28 cellular contexts compared by ENCODE assay signal in genomic region chr6:22027226-22027725, GRCh38.
DNase-seq lines count a peak whose midpoint lies in the region; ATAC-seq, FAIRE-seq and TF ChIP-seq lines count a peak whose summit lies in the region.
"Had no signal": no experiment of that assay in that cellular context is flagged by ENCODE, and none has a peak within 500 bp of the region (broad histone marks: within the 10 kb centered on the region; RNA-seq: fewer than 3 reads in every experiment).

No MANE protein-coding gene starts in this region.

- H3K79me2 ChIP-seq in astrocyte (ENCODE audit: insufficient read depth, low read length) = no peaks in the 10 kb centered on the region
- H3K79me2 ChIP-seq in mesendoderm (ENCODE audit: control insufficient read depth, insufficient read depth, low read length) = no peaks in the 10 kb centered on the region

- no peak for TF ChIP-seq CTCF in astrocyte (IDR thresholded peaks at IDR 0.05; ENCODE audit: insufficient read depth, low read depth, low read length)

- H3K4me1 Mint-ChIP-seq in astrocyte (ENCODE audit: low read depth, unreplicated experiment) = peaks cover 37% of the 10 kb centered on the region
- H3K4me1 Mint-ChIP-seq: central memory CD8-positive, alpha-beta T cell had no signal

- H4K8ac ChIP-seq in mesendoderm (ENCODE audit: low read depth, low read length) = no peak overlapping the region

- H2BK120ac ChIP-seq in mesendoderm (ENCODE audit: low read depth, low read length) = no peak overlapping the region

- H3K4me1 ChIP-seq in right cardiac atrium (ENCODE audit: control insufficient read depth, insufficient read depth, low read length) (no peaks in the 10 kb centered on the region), astrocyte (ENCODE audit: insufficient read depth, low read length) (peaks cover 18% of the 10 kb centered on the region), mesendoderm (ENCODE audit: control insufficient read depth, low read depth, low read length) (peaks cover 11% of the 10 kb centered on the region)

- DNase-seq in right cardiac atrium (no peak), left cardiac atrium (no peak), astrocyte (ENCODE audit: low read depth) (no peak), mesendoderm (no peak), kidney glomerular epithelial cell (lab: John Stamatoyannopoulos, UW) (no peak), NCI-H2107 (lab: John Stamatoyannopoulos, UW) (no peak)
- DNase-seq: activated CD4-positive, alpha-beta T cell treated with anti-CD3 and anti-CD28 coated beads, Interleukin-2, amount 50 U/mL, for 1 hour; aorta; C1 segment of cervical spinal cord; erythroblast; hypothalamus; lower lobe of right lung; NCI-H510A treated with DMSO at 0.1 percent for 48 hours; nucleus accumbens; small intestine; stimulated activated naive B cell treated with anti-CD40 and anti-IgM and Interleukin-4, amounts not matched to agents 10 μg/mL and 1 μg/mL and 100 μg/mL, for 72 hours; T-helper 2 cell had no signal

- no peak overlapping the region for H3K9ac ChIP-seq in astrocyte (ENCODE audit: low read length)
- H3K9ac ChIP-seq in mesendoderm (ENCODE audit: low read length) = no peak overlapping the region

- H3K27me3 Mint-ChIP-seq in astrocyte (ENCODE audit: low read depth, unreplicated experiment) = no peaks in the 10 kb centered on the region
- H3K27me3 Mint-ChIP-seq: central memory CD8-positive, alpha-beta T cell; stimulated activated naive B cell treated with anti-CD40 and anti-IgM and Interleukin-4, amounts not matched to agents 10 μg/mL and 1 μg/mL and 100 μg/mL, for 72 hours had no signal

- no peaks in the 10 kb centered on the region for H4K20me1 ChIP-seq in astrocyte (ENCODE audit: insufficient read depth, low read length)

- WGBS in right cardiac atrium = 80% methylated on average over 6 of the region's 6 CpGs
- WGBS in mesendoderm (ENCODE audit: extremely low coverage, insufficient coverage, low lambda C conversion rate) = no CpG with 5 or more reads among the region's 6 CpGs

- H3K27ac ChIP-seq in right cardiac atrium (ENCODE audit: low read length) (peak overlapping the region; percentile 39), astrocyte (ENCODE audit: low read depth, low read length) (no peak overlapping the region), mesendoderm (ENCODE audit: low read depth, low read length) (no peak overlapping the region)
- H3K27ac ChIP-seq: lower lobe of right lung, SK-N-MC, VCaP had no signal

- no peak overlapping the region for H2AFZ ChIP-seq in astrocyte (ENCODE audit: low read depth, low read length)

- H4K5ac ChIP-seq in mesendoderm (ENCODE audit: low read length) = no peak overlapping the region

- H3K4me3 ChIP-seq in right cardiac atrium (ENCODE audit: low read length) (no peak overlapping the region), astrocyte (ENCODE audit: insufficient read depth, low read depth, low read length) (no peak overlapping the region), mesendoderm (ENCODE audit: low read length) (no peak overlapping the region)
- H3K4me3 ChIP-seq: HAP-1, lower lobe of right lung, SK-N-MC, thoracic aorta had no signal

- no peaks in the 10 kb centered on the region for H3K36me3 ChIP-seq in astrocyte (ENCODE audit: insufficient read depth, low read length)
- H3K36me3 ChIP-seq in mesendoderm (ENCODE audit: control insufficient read depth, insufficient read depth, low read length) = no peaks in the 10 kb centered on the region
- H3K36me3 ChIP-seq: HAP-1, lower lobe of right lung had no signal

- H3K4ac ChIP-seq in mesendoderm (ENCODE audit: low read depth, low read length) = peak overlapping the region; percentile 79

- H3K27ac Mint-ChIP-seq in astrocyte (ENCODE audit: unreplicated experiment) = peak overlapping the region; percentile 7
- H3K27ac Mint-ChIP-seq: activated naive CD4-positive, alpha-beta T cell treated with anti-CD3 and anti-CD28 coated beads, Interleukin-2, amount 50 U/mL, for 24 hours; activated T-helper 1 cell treated with anti-CD3 and anti-CD28 coated beads, Interleukin-12 subunit alpha, Interleukin-12 subunit beta, Interleukin-2, Interleukin-4 antibody, amounts not matched to agents 30 ng/mL and 10 ng/mL and 1 ng/mL, durations not matched to agents 14 hours and 24 hours and 36 hours; stimulated activated naive B cell treated with anti-CD40 and anti-IgM and Interleukin-4, amounts not matched to agents 10 μg/mL and 1 μg/mL and 100 μg/mL, for 72 hours had no signal

- peaks cover 5% of the 10 kb centered on the region for H3K9me3 Mint-ChIP-seq in astrocyte (ENCODE audit: unreplicated experiment)
- H3K9me3 Mint-ChIP-seq: activated naive CD4-positive, alpha-beta T cell treated with anti-CD3 and anti-CD28 coated beads, Interleukin-2, amount 50 U/mL, for 24 hours had no signal

- intact Hi-C loops in right cardiac atrium (cut with DNase I) (no loop called here), left cardiac atrium (cut with DNase I) (no loop called here)

- no peak for FAIRE-seq in astrocyte (lab: Jason Lieb, UNC)
- FAIRE-seq: frontal cortex, islet of Langerhans, small intestine had no signal

- H3K9me3 ChIP-seq in right cardiac atrium (ENCODE audit: control insufficient read depth, low read length) = no peaks in the 10 kb centered on the region
- H3K9me3 ChIP-seq in astrocyte (ENCODE audit: insufficient read depth, low read depth, low read length) = no peaks in the 10 kb centered on the region
- H3K9me3 ChIP-seq: HAP-1, thoracic aorta had no signal

- H3K4me2 ChIP-seq in astrocyte (ENCODE audit: low read length) (no peak overlapping the region), mesendoderm (ENCODE audit: low read length) (no peak overlapping the region)

- peak overlapping the region; percentile 29 for H3K56ac ChIP-seq in mesendoderm (ENCODE audit: low read length)

- H3K18ac ChIP-seq in mesendoderm (ENCODE audit: low read length) = peak overlapping the region; percentile 70

- H3K27me3 ChIP-seq in right cardiac atrium (ENCODE audit: control insufficient read depth, insufficient read depth) (no peaks in the 10 kb centered on the region), astrocyte (ENCODE audit: insufficient read depth, low read length) (no peaks in the 10 kb centered on the region), mesendoderm (ENCODE audit: insufficient read depth, low read length, poor library complexity) (no peaks in the 10 kb centered on the region)

- peaks cover 5% of the 10 kb centered on the region for H3K36me3 Mint-ChIP-seq in astrocyte (ENCODE audit: low read depth, unreplicated experiment)
- H3K36me3 Mint-ChIP-seq: activated naive CD4-positive, alpha-beta T cell treated with anti-CD3 and anti-CD28 coated beads, Interleukin-2, amount 50 U/mL, for 24 hours had no signal

- H2BK15ac ChIP-seq in mesendoderm (replicated peaks; ENCODE audit: low read depth) = peak overlapping the region; percentile 92

- ATAC-seq in right cardiac atrium = no peak
- ATAC-seq in left cardiac atrium = no peak
- ATAC-seq in GM21529 (IDR thresholded peaks at IDR 0.05; ENCODE audit: unreplicated experiment) = no peak
- no peak for ATAC-seq in HG02970 (IDR thresholded peaks at IDR 0.05; ENCODE audit: low FRiP score, unreplicated experiment)
- ATAC-seq: lower lobe of right lung; stimulated activated naive B cell treated with anti-CD40 and anti-IgM and Interleukin-4, amounts not matched to agents 10 μg/mL and 1 μg/mL and 100 μg/mL, for 72 hours had no signal

- H3K4me3 Mint-ChIP-seq in astrocyte (ENCODE audit: unreplicated experiment) = no peak overlapping the region
- H3K4me3 Mint-ChIP-seq: activated naive CD4-positive, alpha-beta T cell treated with anti-CD3 and anti-CD28 coated beads, Interleukin-2, amount 50 U/mL, for 24 hours; activated T-helper 1 cell treated with anti-CD3 and anti-CD28 coated beads, Interleukin-12 subunit alpha, Interleukin-12 subunit beta, Interleukin-2, Interleukin-4 antibody, amounts not matched to agents 30 ng/mL and 10 ng/mL and 1 ng/mL, durations not matched to agents 14 hours and 24 hours and 36 hours; central memory CD8-positive, alpha-beta T cell; stimulated activated naive B cell treated with anti-CD40 and anti-IgM and Interleukin-4, amounts not matched to agents 10 μg/mL and 1 μg/mL and 100 μg/mL, for 72 hours had no signal

- peaks cover 4% of the 10 kb centered on the region for H3K79me1 ChIP-seq in mesendoderm (ENCODE audit: low read length)

- H3K23ac ChIP-seq in mesendoderm (ENCODE audit: low read length) = no peak overlapping the region

- no peak overlapping the region for H2BK5ac ChIP-seq in mesendoderm (ENCODE audit: low read length)

- H2AK5ac ChIP-seq in mesendoderm (ENCODE audit: low read length) = no peak overlapping the region
